9 cellular contexts compared by ENCODE assay signal in genomic region chr2:138503087-138503442, GRCh38. TPM values are rescaled to one million over a fixed set of nuclear protein-coding genes. Genes with fewer than 3 reads are reported as not detected.
A peak's percentile ranks its signal among the peaks of the same experiment; 100 is the strongest.
DNase-seq lines count a peak whose midpoint lies in the region; ATAC-seq lines count a peak whose summit lies in the region.
"Had no signal": no experiment of that assay in that cellular context is flagged by ENCODE, and none has a peak within 500 bp of the region (broad histone marks: within the 10 kb centered on the region; RNA-seq: fewer than 3 reads in every experiment).

No MANE protein-coding gene starts in this region.

- peak overlapping the region; percentile 94 to 96 for H3K4me3 ChIP-seq in muscle layer of duodenum (ENCODE audit: low read depth in 1 of 2, low read length in 2 of 2)

- ATAC-seq in activated CD4-positive, alpha-beta T cell treated with anti-CD3 and anti-CD28 coated beads for 36 hours: peak; percentile 69
- peak; percentile 26 for ATAC-seq in central memory CD8-positive, alpha-beta T cell (replicated peaks; ENCODE audit: extremely low read depth, poor library complexity, severe bottlenecking)

- DNase-seq in activated CD4-positive, alpha-beta T cell treated with anti-CD3 and anti-CD28 coated beads for 36 hours: peak; percentile 10
- no peak for DNase-seq in activated CD4-positive, alpha-beta T cell treated with anti-CD3 and anti-CD28 coated beads, Interleukin-2, amount 50 U/mL, for 48 hours
- peak; percentile 43 to 67 for DNase-seq in NOMO-1 (lab: John Stamatoyannopoulos, UW; ENCODE audit: unreplicated experiment in 2 of 2)
- DNase-seq in central memory CD8-positive, alpha-beta T cell (ENCODE audit: low spot score in 2 of 2): no peak
- no peak for DNase-seq in hypothalamus (lab: John Stamatoyannopoulos, UW)
- DNase-seq in T-helper 9 cell: no peak
- DNase-seq in activated CD4-positive, alpha-beta T cell treated with anti-CD3 and anti-CD28 coated beads for 4 hours: no peak
- DNase-seq: DND-41 had no signal

- H3K27me3 Mint-ChIP-seq in activated CD4-positive, alpha-beta T cell treated with anti-CD3 and anti-CD28 coated beads for 36 hours: no peaks in the 10 kb centered on the region
- H3K27me3 Mint-ChIP-seq in central memory CD8-positive, alpha-beta T cell: no peaks in the 10 kb centered on the region

- peaks cover 40% of the 10 kb centered on the region for H3K4me1 Mint-ChIP-seq in activated CD4-positive, alpha-beta T cell treated with anti-CD3 and anti-CD28 coated beads for 36 hours
- peaks cover 46% of the 10 kb centered on the region for H3K4me1 Mint-ChIP-seq in central memory CD8-positive, alpha-beta T cell

- H3K9me3 Mint-ChIP-seq in activated CD4-positive, alpha-beta T cell treated with anti-CD3 and anti-CD28 coated beads for 36 hours (ENCODE audit: low read depth): no peaks in the 10 kb centered on the region
- H3K9me3 Mint-ChIP-seq in central memory CD8-positive, alpha-beta T cell: no peaks in the 10 kb centered on the region

- CTCF ChIA-PET in activated CD4-positive, alpha-beta T cell treated with anti-CD3 and anti-CD28 coated beads for 36 hours (lab: Charles Lee): interaction anchor here (1.1 kb wide), 2 partner anchors 12 to 28 kb away, joined by 3 read pairs; no protein-coding TSS in a partner anchor

- H3K4me3 Mint-ChIP-seq in activated CD4-positive, alpha-beta T cell treated with anti-CD3 and anti-CD28 coated beads for 36 hours: peak overlapping the region; percentile 97
- peak overlapping the region; percentile 96 for H3K4me3 Mint-ChIP-seq in central memory CD8-positive, alpha-beta T cell

- no peaks in the 10 kb centered on the region for H3K9me3 ChIP-seq in muscle layer of duodenum (ENCODE audit: control insufficient read depth in 1 of 2, low read length in 2 of 2)

- peaks cover 8% of the 10 kb centered on the region for H3K36me3 Mint-ChIP-seq in activated CD4-positive, alpha-beta T cell treated with anti-CD3 and anti-CD28 coated beads for 36 hours (ENCODE audit: low read depth)
- H3K36me3 Mint-ChIP-seq in central memory CD8-positive, alpha-beta T cell (ENCODE audit: insufficient read depth): peaks cover 9% of the 10 kb centered on the region

- peaks cover 13 to 31% of the 10 kb centered on the region in 2 donors for H3K4me1 ChIP-seq in muscle layer of duodenum (ENCODE audit: control insufficient read depth in 1 of 2, insufficient read depth in 2 of 2, low read length in 2 of 2)

- no peaks in the 10 kb centered on the region for H3K27me3 ChIP-seq in muscle layer of duodenum (ENCODE audit: low read depth, low read length)

- no peaks in the 10 kb centered on the region for H3K36me3 ChIP-seq in muscle layer of duodenum (ENCODE audit: control insufficient read depth in 1 of 2, insufficient read depth in 2 of 2, low read length in 2 of 2)

- peak overlapping the region; percentile 85 for H3K27ac ChIP-seq in muscle layer of duodenum (ENCODE audit: low read length)

- H3K27ac Mint-ChIP-seq in activated CD4-positive, alpha-beta T cell treated with anti-CD3 and anti-CD28 coated beads for 36 hours: peak overlapping the region; percentile 96
- peak overlapping the region; percentile 95 for H3K27ac Mint-ChIP-seq in central memory CD8-positive, alpha-beta T cell (ENCODE audit: low read depth)

- intact Hi-C loops in activated CD4-positive, alpha-beta T cell treated with anti-CD3 and anti-CD28 coated beads for 36 hours (cut with DNase I, micrococcal nuclease): loop anchor here (1.0 kb wide), 2 partner anchors 46 to 73 kb away; no protein-coding TSS in a partner anchor

- POLR2A ChIA-PET in activated CD4-positive, alpha-beta T cell treated with anti-CD3 and anti-CD28 coated beads for 36 hours (lab: Charles Lee): interaction anchor here (0.6 to 2.1 kb wide), 3 partner anchors 13 to 184 kb away, joined by 3 to 7 read pairs (median 4); no protein-coding TSS in a partner anchor

RNA-seq across cellular contexts. Expression of gene SPOPL, which starts 1.5 kb away (rescaled TPM):
- 10 to 100 TPM in 1 of 2 experiments, 1 to 10 TPM in 1; 9.4 to 10.8 TPM for total RNA-seq in activated CD4-positive, alpha-beta T cell treated with anti-CD3 and anti-CD28 coated beads for 36 hours

Comparison
In these comparisons a context has a peak if more than half of its experiments do, and no peak if none do; other contexts are left out.
1. DNase-seq: peak in activated CD4-positive, alpha-beta T cell treated with anti-CD3 and anti-CD28 coated beads for 36 hours (single experiment) and NOMO-1 (2 of 2); none in activated CD4-positive, alpha-beta T cell treated with anti-CD3 and anti-CD28 coated beads, Interleukin-2, amount 50 U/mL, for 48 hours (0 of 2), central memory CD8-positive, alpha-beta T cell (0 of 2), hypothalamus (0 of 51), T-helper 9 cell (single experiment) and activated CD4-positive, alpha-beta T cell treated with anti-CD3 and anti-CD28 coated beads for 4 hours (0 of 2).